In the genomic region with DNA sequence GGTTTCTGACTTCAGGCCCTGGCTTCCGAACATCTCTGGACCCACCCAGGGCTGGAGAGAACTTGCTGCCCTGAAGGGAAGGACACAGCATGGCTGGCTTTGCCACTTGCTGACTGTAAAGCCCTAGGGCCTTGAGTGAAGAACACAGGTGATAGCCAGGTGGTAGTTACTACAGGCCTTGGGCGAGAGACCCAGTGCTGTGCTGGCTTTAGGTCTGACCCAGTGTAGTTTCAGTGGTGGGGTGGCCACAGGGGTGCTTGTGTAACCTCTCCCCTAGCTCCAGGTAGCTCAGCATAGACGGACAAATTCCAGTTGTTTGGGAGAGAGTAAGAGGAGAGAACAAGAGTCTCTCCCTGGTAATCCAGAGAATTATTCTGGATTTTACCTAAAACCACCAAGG, we compare ENCODE assay signal across 23 cellular contexts. TPM values are rescaled to one million over a fixed set of nuclear protein-coding genes. Genes with fewer than 3 reads are reported as not detected.
A peak's percentile ranks its signal among the peaks of the same experiment; 100 is the strongest.
DNase-seq lines count a peak whose midpoint lies in the region; ATAC-seq and TF ChIP-seq lines count a peak whose summit lies in the region.
"Had no signal": no experiment of that assay in that cellular context is flagged by ENCODE, and none has a peak within 500 bp of the region (broad histone marks: within the 10 kb centered on the region; RNA-seq: fewer than 3 reads in every experiment).

No MANE protein-coding gene starts in this region.

- no peak overlapping the region for H3K27ac ChIP-seq in H9 (ENCODE audit: insufficient read length, low read depth, low read length)
- no peak overlapping the region for H3K27ac ChIP-seq in RWPE2 (ENCODE audit: poor library complexity, severe bottlenecking)
- no peak overlapping the region for H3K27ac ChIP-seq in endodermal cell (ENCODE audit: low read depth, low read length)
- no peak overlapping the region for H3K27ac ChIP-seq in psoas muscle
- H3K27ac ChIP-seq: RWPE1 had no signal

- H2BK15ac ChIP-seq in H9 (ENCODE audit: low read depth, low read length), result no peak overlapping the region

- no CpG with 5 or more reads among the region's 3 CpGs for WGBS in H9 (ENCODE audit: extremely low coverage, insufficient read length, low lambda C conversion rate)
- WGBS in endodermal cell (ENCODE audit: insufficient coverage in 1 of 2, insufficient read length in 1 of 2), 2 experiments, result 79 to 83% methylated on average over 3 of the region's 3 CpGs
- 63 to 67% (median 63%) methylated on average over 3 of the region's 3 CpGs for WGBS in psoas muscle, 3 donors

- H2BK20ac ChIP-seq in H9 (ENCODE audit: low read depth, low read length, poor library complexity, severe bottlenecking), result no peak overlapping the region

- no peaks in the 10 kb centered on the region for H3K79me1 ChIP-seq in H9 (ENCODE audit: insufficient read depth, low read depth, low read length, poor library complexity, severe bottlenecking)

- no peak overlapping the region for H2AK5ac ChIP-seq in H9 (ENCODE audit: insufficient read length, low read length)

- H2BK5ac ChIP-seq in H9 (ENCODE audit: insufficient read length, low read length), result no peak overlapping the region

- H3K79me2 ChIP-seq in H9 (ENCODE audit: insufficient read depth, low read length), result no peaks in the 10 kb centered on the region; the same call in 1 of the 2 replicates

- TF ChIP-seq CTCF in H9 (conservative IDR thresholded peaks at IDR 0.05) (no peak), RWPE2 (IDR thresholded peaks at IDR 0.05; ENCODE audit: poor library complexity, severe bottlenecking) (no peak), endodermal cell (conservative IDR thresholded peaks at IDR 0.05) (no peak), psoas muscle (IDR thresholded peaks at IDR 0.05) (no peak)

- no peak overlapping the region for H2BK120ac ChIP-seq in H9 (ENCODE audit: low read depth, low read length, poor library complexity, severe bottlenecking)

- H3K14ac ChIP-seq in H9 (ENCODE audit: insufficient read depth, low read length), result no peak overlapping the region

- H3K27me3 Mint-ChIP-seq in H9 (ENCODE audit: low read depth) (no peaks in the 10 kb centered on the region), endodermal cell (ENCODE audit: insufficient read depth) (no peaks in the 10 kb centered on the region)
- H3K27me3 Mint-ChIP-seq: CD4-positive, CD25-positive, alpha-beta regulatory T cell had no signal

- ATAC-seq in RWPE2 (ENCODE audit: low read depth) (0 out of 3 replicates have a peak, but pooled peaks have one; percentile 13), psoas muscle (peak in 3 of 4 donors; percentile 18 to 36 (median 36)), HG02610 (IDR thresholded peaks at IDR 0.05; ENCODE audit: unreplicated experiment) (no peak)
- ATAC-seq: HCT116, Panc1 had no signal

- H3K36me3 Mint-ChIP-seq in H9 (ENCODE audit: insufficient read depth in 1 of 3, low read depth in 3 of 3) (peaks cover 0 to 4% (median 0%) of the 10 kb centered on the region in 3 experiments; a peak in 3 of 7 replicates), endodermal cell (ENCODE audit: low read depth) (peaks cover 13% of the 10 kb centered on the region)

- intact Hi-C loops in psoas muscle (cut with DNase I), result no loop called here

- in situ Hi-C loops in HAP-1 (cut with MboI; ENCODE audit: low sequenced_read_pairs), result no loop called here

- no peaks in the 10 kb centered on the region for H3K9me3 ChIP-seq in H9 (ENCODE audit: control insufficient read depth, low read depth, low read length)
- no peaks in the 10 kb centered on the region for H3K9me3 ChIP-seq in RWPE2 (ENCODE audit: severe bottlenecking)
- H3K9me3 ChIP-seq in endodermal cell (ENCODE audit: control insufficient read depth, low read length), result no peaks in the 10 kb centered on the region
- no peaks in the 10 kb centered on the region for H3K9me3 ChIP-seq in psoas muscle
- no peaks in the 10 kb centered on the region for H3K9me3 ChIP-seq in HAP-1

- H4K8ac ChIP-seq in H9 (replicated peaks; ENCODE audit: insufficient read length, low read depth, low read length), result no peak overlapping the region

- no peak overlapping the region for H3K4ac ChIP-seq in H9 (ENCODE audit: low read depth, low read length)

- no peak overlapping the region for H3T11ph ChIP-seq in H9 (ENCODE audit: low read length)

- H4K5ac ChIP-seq in H9 (ENCODE audit: insufficient read length, low read depth, low read length), result no peak overlapping the region

- no peak overlapping the region for H4K91ac ChIP-seq in H9 (ENCODE audit: insufficient read length, low read depth, low read length)

- H3K9ac ChIP-seq in H9 (ENCODE audit: extremely low read depth, insufficient read length, low read length) (no peak overlapping the region), endodermal cell (ENCODE audit: extremely low read depth, low read length, poor library complexity, severe bottlenecking) (no peak overlapping the region)

- H3K4me1 Mint-ChIP-seq in H9 (peaks cover 7% of the 10 kb centered on the region in 2 experiments), endodermal cell (peaks cover 9% of the 10 kb centered on the region)

- H3K36me3 ChIP-seq in RWPE2 (ENCODE audit: low read depth) (peaks cover 29% of the 10 kb centered on the region), endodermal cell (ENCODE audit: control insufficient read depth, insufficient read depth, low read length) (no peaks in the 10 kb centered on the region), psoas muscle (ENCODE audit: insufficient read depth in 1 of 2, low read depth in 1 of 2) (no peaks in the 10 kb centered on the region), HAP-1 (replicated peaks) (no peaks in the 10 kb centered on the region; the same call in 1 of the 2 replicates)

- H3K56ac ChIP-seq in H9 (ENCODE audit: insufficient read length, low read depth, low read length), result no peak overlapping the region

- no peak overlapping the region for H3K4me2 ChIP-seq in H9 (ENCODE audit: insufficient read depth, insufficient read length, low read length)

- no peak overlapping the region for H2AFZ ChIP-seq in H9 (ENCODE audit: low read length)

- peak overlapping the region in 2 of 3 experiments; percentile 31 to 87; a peak in 2 of 7 replicates for H3K27ac Mint-ChIP-seq in H9
- H3K27ac Mint-ChIP-seq in endodermal cell, result peak overlapping the region; percentile 80
- H3K27ac Mint-ChIP-seq: CD4-positive, CD25-positive, alpha-beta regulatory T cell had no signal

- H3K18ac ChIP-seq in H9 (ENCODE audit: insufficient read length, low read depth, low read length), result no peak overlapping the region

- no peak overlapping the region for H2BK12ac ChIP-seq in H9 (ENCODE audit: insufficient read length, low read depth, low read length)

- H4K20me1 ChIP-seq in H9 (ENCODE audit: control insufficient read depth, insufficient read depth, insufficient read length), result no peaks in the 10 kb centered on the region

- H3K9me3 Mint-ChIP-seq in H9, result peaks cover 0 to 3% of the 10 kb centered on the region in 2 experiments; a peak in 1 of 5 replicates
- H3K9me3 Mint-ChIP-seq in endodermal cell, result peaks cover 6% of the 10 kb centered on the region
- H3K9me3 Mint-ChIP-seq: CD4-positive, CD25-positive, alpha-beta regulatory T cell had no signal

- H3K4me3 Mint-ChIP-seq in H9 (no peak overlapping the region), endodermal cell (no peak overlapping the region)

- H3K4me1 ChIP-seq in H9 (ENCODE audit: insufficient read depth, low read length) (no peaks in the 10 kb centered on the region), RWPE2 (ENCODE audit: insufficient read depth, poor library complexity, severe bottlenecking) (no peaks in the 10 kb centered on the region), endodermal cell (ENCODE audit: control insufficient read depth, insufficient read depth, low read length) (peaks cover 10% of the 10 kb centered on the region), psoas muscle (peaks cover 33% of the 10 kb centered on the region), HAP-1 (peaks cover 6% of the 10 kb centered on the region; the same call in 1 of the 2 replicates)

- H3K23me2 ChIP-seq in H9 (ENCODE audit: insufficient read length, low read depth, low read length, poor library complexity, severe bottlenecking), result no peaks in the 10 kb centered on the region

- no peaks in the 10 kb centered on the region for H3K27me3 ChIP-seq in H9 (ENCODE audit: insufficient read depth, low read length)
- no peaks in the 10 kb centered on the region for H3K27me3 ChIP-seq in RWPE2 (ENCODE audit: insufficient read depth, poor library complexity, severe bottlenecking)
- H3K27me3 ChIP-seq in endodermal cell (ENCODE audit: control insufficient read depth, insufficient read depth, low read length, poor library complexity, severe bottlenecking), result no peaks in the 10 kb centered on the region
- no peaks in the 10 kb centered on the region for H3K27me3 ChIP-seq in psoas muscle (ENCODE audit: insufficient read depth in 3 of 3, low read length in 2 of 3)
- no peaks in the 10 kb centered on the region for H3K27me3 ChIP-seq in HAP-1 (ENCODE audit: low read depth)
- H3K27me3 ChIP-seq: MG63 had no signal

- H3K4me3 ChIP-seq in RWPE2 (ENCODE audit: severe bottlenecking) (no peak overlapping the region), endodermal cell (ENCODE audit: low read length) (no peak overlapping the region), psoas muscle (no peak overlapping the region), HAP-1 (no peak overlapping the region)
- H3K4me3 ChIP-seq: MG63 had no signal

- DNase-seq in H9 (no peak), RWPE2 (ENCODE audit: low spot score) (no peak), endodermal cell (no peak), psoas muscle (no peak), DMS79 treated with DMSO at 0.1 percent for 48 hours (lab: John Stamatoyannopoulos, UW) (no peak), HAP-1 (ENCODE audit: low spot score in 2 of 2) (no peak)
- DNase-seq: CD4-positive, CD25-positive, alpha-beta regulatory T cell; DMS53; GF-D8; GOT3; KG1; MG63; NCI-H187; NCI-H2081 treated with DMSO at 0.1 percent for 48 hours; NCI-H2171; NCI-H226; NCI-H510A; NCI-H69; SHP77 treated with DMSO at 0.1 percent for 48 hours had no signal

- H3K23ac ChIP-seq in H9 (ENCODE audit: insufficient read length, low read depth, low read length), result no peak overlapping the region

RNA-seq across cellular contexts. Expression of a gene that starts 27.1 kb away (rescaled TPM):
- total RNA-seq in H9 (2021) (23.9 and 25.2 TPM in 2 replicates), endodermal cell (10 to 100 TPM; 27.1 to 37.4 TPM), psoas muscle (10 to 100 TPM; 11.0 to 15.7 (median 13.0) TPM)
- 34.9 TPM for polyA plus RNA-seq in endodermal cell (2013, experiment 1 of 2)
- 38.0 TPM for polyA plus RNA-seq in endodermal cell (2013, experiment 2 of 2)
- 1 to 10 TPM; 5.6 to 7.2 (median 6.9) TPM for polyA plus RNA-seq in psoas muscle
